7 cellular contexts compared by ENCODE assay signal in the genomic region with DNA sequence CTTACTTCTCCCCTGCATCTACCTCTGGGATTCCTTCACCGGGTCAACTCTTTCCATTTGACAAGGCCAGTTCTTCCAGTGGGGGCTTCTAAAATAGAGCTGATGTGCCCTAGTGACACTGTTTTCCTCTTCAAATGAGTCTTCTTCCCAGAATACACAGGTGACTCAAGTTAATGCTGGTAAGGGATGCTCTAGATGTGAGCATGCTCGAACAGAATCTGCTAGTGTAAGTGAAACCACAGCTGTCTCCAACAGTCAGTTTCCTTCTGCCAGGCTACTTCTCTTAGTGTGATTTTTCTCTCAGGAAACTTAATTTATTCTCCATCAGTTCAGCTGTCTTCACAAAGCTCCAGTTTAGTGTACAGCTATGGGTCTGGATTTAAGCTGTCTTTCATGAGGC.
"Had no signal": no experiment of that assay in that cellular context is flagged by ENCODE, and none has a peak within 500 bp of the region (broad histone marks: within the 10 kb centered on the region; RNA-seq: fewer than 3 reads in every experiment).

No MANE protein-coding gene starts in this region.

- H3K4me1 Mint-ChIP-seq: GM23338 had no signal

- H3K27ac Mint-ChIP-seq: GM23338, HFFc6 had no signal

- DNase-seq: H7, HFFc6, IMR-90 had no signal

- H3K9me3 ChIP-seq: HAP-1 had no signal

- H3K4me1 ChIP-seq: HAP-1 had no signal

- H2AFZ ChIP-seq: GM23338 had no signal

- H3K36me3 ChIP-seq: HAP-1 had no signal

- ATAC-seq: GM23338, HCT116, K562 had no signal

- H3K4me2 ChIP-seq: GM23338 had no signal

- H3K4me3 Mint-ChIP-seq: GM23338, HFFc6 had no signal

- H3K4me3 ChIP-seq: GM23338, HAP-1, K562 had no signal

- H3K9me3 Mint-ChIP-seq: HFFc6 had no signal
